In the genomic region with DNA sequence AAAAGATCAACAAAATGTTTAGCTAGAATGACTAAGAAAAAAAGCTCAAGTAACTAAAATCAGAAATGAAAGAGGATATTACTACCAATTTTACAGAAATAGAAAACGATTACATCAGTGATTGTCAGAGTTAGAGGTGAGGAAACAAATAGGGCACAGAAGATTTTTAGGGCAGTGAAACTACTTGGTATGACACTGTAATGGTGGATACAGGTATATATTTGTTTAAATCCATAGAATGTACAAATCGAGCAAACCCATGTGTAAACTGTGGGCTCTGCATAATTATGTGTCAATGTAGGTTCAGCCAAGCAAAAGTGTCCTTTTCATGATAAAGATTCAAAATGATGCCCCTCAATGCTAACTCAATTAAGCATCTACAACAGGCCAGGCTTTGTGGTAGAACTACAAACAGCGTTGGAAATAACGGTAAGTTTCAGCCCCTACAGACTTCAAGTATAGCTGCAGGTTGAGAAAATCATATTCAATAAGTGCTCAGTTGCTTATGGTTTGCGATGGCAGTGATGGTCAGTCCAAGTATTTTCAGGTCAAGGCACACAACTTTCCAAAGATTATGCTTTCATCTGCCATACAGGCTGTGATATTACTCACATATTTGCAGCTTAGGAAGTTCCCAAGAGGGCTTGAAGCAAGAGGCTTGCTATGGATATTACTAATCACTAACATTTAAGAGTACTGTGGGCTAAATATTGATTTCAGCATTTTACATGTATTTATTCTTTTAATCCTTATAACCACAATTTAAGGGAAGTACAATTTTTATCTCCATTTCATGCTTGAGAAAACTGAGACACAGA, we compare ENCODE assay signal across 13 cellular contexts.
A peak's percentile ranks its signal among the peaks of the same experiment; 100 is the strongest.
DNase-seq lines count a peak whose midpoint lies in the region; ATAC-seq and TF ChIP-seq lines count a peak whose summit lies in the region.
"Had no signal": no experiment of that assay in that cellular context is flagged by ENCODE, and none has a peak within 500 bp of the region (broad histone marks: within the 10 kb centered on the region; RNA-seq: fewer than 3 reads in every experiment).

No MANE protein-coding gene starts in this region.

- H3K9me3 ChIP-seq in upper lobe of left lung: peaks cover 0 to 5% (median 2%) of the 10 kb centered on the region in 4 donors
- H3K9me3 ChIP-seq: body of pancreas, MG63 had no signal

- H3K27me3 Mint-ChIP-seq in activated T-helper 1 cell treated with anti-CD3 and anti-CD28 coated beads, Interleukin-12 subunit alpha, Interleukin-12 subunit beta, Interleukin-2, Interleukin-4 antibody, amounts not matched to agents 30 ng/mL and 10 ng/mL and 1 ng/mL, durations not matched to agents 14 hours and 24 hours and 36 hours (ENCODE audit: insufficient read depth): no peaks in the 10 kb centered on the region

- 82 to 83% methylated on average over 5 of the region's 5 CpGs for WGBS in upper lobe of left lung, 2 donors

- H3K27me3 ChIP-seq in upper lobe of left lung: no peaks in the 10 kb centered on the region
- H3K27me3 ChIP-seq: body of pancreas, MG63, upper lobe of right lung had no signal

- H3K36me3 Mint-ChIP-seq in activated T-helper 1 cell treated with anti-CD3 and anti-CD28 coated beads, Interleukin-12 subunit alpha, Interleukin-12 subunit beta, Interleukin-2, Interleukin-4 antibody, amounts not matched to agents 30 ng/mL and 10 ng/mL and 1 ng/mL, durations not matched to agents 14 hours and 24 hours and 36 hours (ENCODE audit: low read depth): peaks cover 12% of the 10 kb centered on the region

- H3K4me1 ChIP-seq in upper lobe of left lung: peaks cover 0 to 4% (median 0%) of the 10 kb centered on the region in 4 donors
- H3K4me1 ChIP-seq: body of pancreas, upper lobe of right lung had no signal

- H3K27ac ChIP-seq in upper lobe of left lung: no peak overlapping the region
- H3K27ac ChIP-seq: body of pancreas, upper lobe of right lung had no signal

- ATAC-seq in GM18868 (IDR thresholded peaks at IDR 0.05; ENCODE audit: unreplicated experiment): peak; percentile 41
- ATAC-seq in GM21447 (IDR thresholded peaks at IDR 0.05; ENCODE audit: unreplicated experiment): peak; percentile 33
- peak; percentile 40 for ATAC-seq in HG03159 (IDR thresholded peaks at IDR 0.05; ENCODE audit: unreplicated experiment)
- ATAC-seq in sciatic nerve: no peak
- ATAC-seq in upper lobe of left lung (ENCODE audit: low FRiP score in 2 of 2): no peak
- ATAC-seq: body of pancreas, HCT116 had no signal

- peak overlapping the region; percentile 56 for H3K4me3 Mint-ChIP-seq in activated T-helper 1 cell treated with anti-CD3 and anti-CD28 coated beads, Interleukin-12 subunit alpha, Interleukin-12 subunit beta, Interleukin-2, Interleukin-4 antibody, amounts not matched to agents 30 ng/mL and 10 ng/mL and 1 ng/mL, durations not matched to agents 14 hours and 24 hours and 36 hours

- TF ChIP-seq CTCF in upper lobe of left lung (IDR thresholded peaks at IDR 0.05): no peak

- no peak for TF ChIP-seq POLR2A in upper lobe of left lung (IDR thresholded peaks at IDR 0.05)

- H3K9me3 Mint-ChIP-seq in activated T-helper 1 cell treated with anti-CD3 and anti-CD28 coated beads, Interleukin-12 subunit alpha, Interleukin-12 subunit beta, Interleukin-2, Interleukin-4 antibody, amounts not matched to agents 30 ng/mL and 10 ng/mL and 1 ng/mL, durations not matched to agents 14 hours and 24 hours and 36 hours: peaks cover 45% of the 10 kb centered on the region

- no peak for TF ChIP-seq EP300 in upper lobe of left lung (IDR thresholded peaks at IDR 0.05)

- H3K27ac Mint-ChIP-seq in activated T-helper 1 cell treated with anti-CD3 and anti-CD28 coated beads, Interleukin-12 subunit alpha, Interleukin-12 subunit beta, Interleukin-2, Interleukin-4 antibody, amounts not matched to agents 30 ng/mL and 10 ng/mL and 1 ng/mL, durations not matched to agents 14 hours and 24 hours and 36 hours: peak overlapping the region; percentile 92

- DNase-seq in activated T-helper 1 cell treated with anti-CD3 and anti-CD28 coated beads, Interleukin-12 subunit alpha, Interleukin-12 subunit beta, Interleukin-2, Interleukin-4 antibody, amounts not matched to agents 30 ng/mL and 10 ng/mL and 1 ng/mL, durations not matched to agents 14 hours and 24 hours and 36 hours (ENCODE audit: low spot score): no peak
- DNase-seq in sciatic nerve (ENCODE audit: low spot score): no peak
- DNase-seq in upper lobe of left lung: no peak
- DNase-seq in effector CD8-positive, alpha-beta T cell (lab: John Stamatoyannopoulos, UW): no peak
- no peak for DNase-seq in pons (ENCODE audit: low spot score)
- DNase-seq: body of pancreas, MG63, occipital lobe, upper lobe of right lung had no signal

- no peak overlapping the region for H3K4me3 ChIP-seq in upper lobe of left lung
- H3K4me3 ChIP-seq: body of pancreas, MG63, upper lobe of right lung had no signal

- intact Hi-C loops in activated T-helper 1 cell treated with anti-CD3 and anti-CD28 coated beads, Interleukin-12 subunit alpha, Interleukin-12 subunit beta, Interleukin-2, Interleukin-4 antibody, amounts not matched to agents 30 ng/mL and 10 ng/mL and 1 ng/mL, durations not matched to agents 14 hours and 24 hours and 36 hours (cut with micrococcal nuclease): loop anchor here (1.0 to 2.0 kb wide), 2 partner anchors 18 to 28 kb away; no protein-coding TSS in a partner anchor
- intact Hi-C loops in sciatic nerve (cut with DNase I): no loop called here

- peaks cover 25% of the 10 kb centered on the region for H3K4me1 Mint-ChIP-seq in activated T-helper 1 cell treated with anti-CD3 and anti-CD28 coated beads, Interleukin-12 subunit alpha, Interleukin-12 subunit beta, Interleukin-2, Interleukin-4 antibody, amounts not matched to agents 30 ng/mL and 10 ng/mL and 1 ng/mL, durations not matched to agents 14 hours and 24 hours and 36 hours (ENCODE audit: low read depth)

- no peaks in the 10 kb centered on the region for H3K36me3 ChIP-seq in upper lobe of left lung
- H3K36me3 ChIP-seq: MG63, upper lobe of right lung had no signal

Comparison
In these comparisons a context has a peak if more than half of its experiments do, and no peak if none do; other contexts are left out.
1. ATAC-seq: peak in GM18868 (single experiment), GM21447 (single experiment) and HG03159 (single experiment); none in sciatic nerve (single experiment) and upper lobe of left lung (0 of 2).